22 cellular contexts compared by ENCODE assay signal in genomic region chr14:95906591-95906990, GRCh38. TPM values are rescaled to one million over a fixed set of nuclear protein-coding genes. Genes with fewer than 3 reads are reported as not detected.
"Had no signal": no experiment of that assay in that cellular context is flagged by ENCODE, and none has a peak within 500 bp of the region (broad histone marks: within the 10 kb centered on the region; RNA-seq: fewer than 3 reads in every experiment).

No MANE protein-coding gene starts in this region.

- DNase-seq: Karpas-422, KG1, MG63, NCI-H1092, NCI-H1105 treated with DMSO at 0.1 percent for 48 hours, NCI-H1436, NCI-H187, NCI-H2029, NCI-H2081 treated with DMSO at 0.1 percent for 48 hours, NCI-H2171, NCI-H226, NCI-H446, NCI-H510A, NCI-H524 treated with DMSO at 0.1 percent for 48 hours, NCI-H69, PC-3, SHP77 treated with DMSO at 0.1 percent for 48 hours, SJCRH30, T-helper 1 cell, T-helper 17 cell had no signal

- H3K27me3 ChIP-seq: MG63, SJCRH30 had no signal

- H3K4me1 ChIP-seq: SJCRH30 had no signal

- H3K27ac ChIP-seq: RWPE1, SJCRH30 had no signal

- H3K36me3 ChIP-seq: MG63, SJCRH30 had no signal

- H3K4me3 ChIP-seq: MG63, SJCRH30 had no signal

- H3K9me3 ChIP-seq: MG63, SJCRH30 had no signal

RNA-seq across cellular contexts. Expression of gene TUNAR, which starts 30.0 kb away (rescaled TPM):
- total RNA-seq: PC-3, Right ventricle myocardium inferior, SJCRH30, T-helper 17 cell had no signal
